10 cellular contexts compared by ENCODE assay signal in the genomic region with DNA sequence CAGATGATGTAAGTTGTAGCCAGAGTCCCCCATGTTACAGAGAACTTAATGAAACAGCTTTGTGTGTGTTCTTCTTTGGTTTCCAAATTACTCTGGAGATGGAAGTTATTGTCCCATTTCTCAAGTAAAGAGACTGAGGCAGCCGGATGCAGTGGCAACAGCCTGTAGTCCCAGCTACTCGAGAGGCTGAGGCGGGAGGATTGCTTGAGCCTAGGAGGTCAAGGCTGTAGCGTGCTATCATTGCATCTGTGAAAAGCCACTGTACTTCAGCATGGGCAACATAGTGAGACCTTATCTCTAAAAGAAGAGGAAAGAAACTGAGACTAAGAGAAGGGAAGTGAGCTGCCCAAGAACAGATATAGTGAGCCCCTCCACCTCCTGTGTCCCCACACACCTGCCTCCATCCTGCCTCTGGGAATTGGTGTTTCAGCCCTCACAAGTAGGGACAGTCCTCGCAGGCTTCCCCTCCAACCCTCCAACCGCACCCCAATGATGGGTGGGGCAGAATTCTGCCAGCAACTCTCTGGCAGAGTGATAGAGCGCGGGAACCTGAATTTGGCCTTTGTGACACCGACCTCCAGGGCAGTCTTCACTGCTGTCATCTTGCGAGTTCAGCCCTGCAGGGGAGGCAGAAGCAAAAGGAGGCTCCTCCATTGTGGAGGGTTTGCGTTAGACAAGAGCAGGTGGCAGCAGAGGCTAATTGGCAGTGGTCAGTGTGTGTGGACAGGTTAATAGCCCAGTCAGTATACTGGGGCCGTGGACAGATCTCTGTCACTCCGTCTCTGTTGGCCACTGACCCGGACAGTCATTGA. TPM values are rescaled to one million over a fixed set of nuclear protein-coding genes. Genes with fewer than 3 reads are reported as not detected.
DNase-seq lines count a peak whose midpoint lies in the region; ATAC-seq, FAIRE-seq and TF ChIP-seq lines count a peak whose summit lies in the region.
"Had no signal": no experiment of that assay in that cellular context is flagged by ENCODE, and none has a peak within 500 bp of the region (broad histone marks: within the 10 kb centered on the region; RNA-seq: fewer than 3 reads in every experiment).

No MANE protein-coding gene starts in this region.

- TF ChIP-seq POLR2A in erythroblast (IDR thresholded peaks at IDR 0.05; ENCODE audit: low read length) (no peak), gastrocnemius medialis (IDR thresholded peaks at IDR 0.05) (no peak)

- H3K4me1 ChIP-seq in gastrocnemius medialis = peaks cover 42 to 47% of the 10 kb centered on the region in 2 donors

- peak overlapping the region; percentile 72 to 81 (median 74) for H3K27ac ChIP-seq in gastrocnemius medialis

- H3K36me3 ChIP-seq in gastrocnemius medialis = no peaks in the 10 kb centered on the region

- H3K4me3 ChIP-seq in gastrocnemius medialis = peak overlapping the region in 3 of 4 donors; percentile 57 to 65 (median 63)

- in situ Hi-C loops in gastrocnemius medialis (cut with MboI; ENCODE audit: low sequenced_read_pairs in 4 of 4) = no loop called here

- H3K27me3 ChIP-seq in gastrocnemius medialis = no peaks in the 10 kb centered on the region

- no peaks in the 10 kb centered on the region for H3K9me3 ChIP-seq in gastrocnemius medialis

- no peak for DNase-seq in GM18507 (ENCODE audit: extremely low spot score, insufficient read length, low read depth)
- DNase-seq in RPMI8226 = peak; percentile 24
- DNase-seq in erythroblast (lab: John Stamatoyannopoulos, UW) = peak; percentile 63 to 67
- no peak for DNase-seq in gastrocnemius medialis
- DNase-seq in left lobe of liver (ENCODE audit: low spot score) = no peak
- no peak for DNase-seq in glomerular visceral epithelial cell (ENCODE audit: extremely low spot score)
- DNase-seq in NCI-H2081 treated with DMSO at 0.1 percent for 48 hours (lab: John Stamatoyannopoulos, UW) = no peak
- DNase-seq: T1000 had no signal

- intact Hi-C loops in gastrocnemius medialis (cut with DNase I; ENCODE audit: low total_unique reads) = loop anchor here (5.0 kb wide), 1 partner anchor 87 kb away; no protein-coding TSS in a partner anchor

- FAIRE-seq in GM18507 (lab: Jason Lieb, UNC) = peak; percentile 83

- ATAC-seq in gastrocnemius medialis = no peak
- ATAC-seq in left lobe of liver = no peak
- no peak for ATAC-seq in GM21447 (IDR thresholded peaks at IDR 0.05; ENCODE audit: unreplicated experiment)

- no peak for TF ChIP-seq CTCF in gastrocnemius medialis (IDR thresholded peaks at IDR 0.05 in 4 of 5, conservative IDR thresholded peaks at IDR 0.05 in 1 of 5)

RNA-seq across cellular contexts. Expression of a gene that starts 1.6 kb away (rescaled TPM):
- total RNA-seq in gastrocnemius medialis (10 to 100 TPM; 10.3 to 28.7 (median 16.6) TPM), left lobe of liver (40.9 TPM)

RNA-seq across cellular contexts. Expression of a gene that starts 15.3 kb away (rescaled TPM):
- total RNA-seq in gastrocnemius medialis = 1,000 to 10,000 TPM in 3 of 4 donors, 100 to 1,000 TPM in 1; 561 to 1,888 (median 1,101) TPM
- total RNA-seq in left lobe of liver = 115 TPM

RNA-seq across cellular contexts. Expression of a gene that starts 20.6 kb away (rescaled TPM):
- 1 to 10 TPM in 3 of 4 donors, not detected in 1; 1.1 to 1.8 (median 1.6) TPM for total RNA-seq in gastrocnemius medialis
- total RNA-seq in left lobe of liver = 3.0 TPM
- total RNA-seq: myocyte had no signal

RNA-seq across cellular contexts. Expression of a gene that starts 26.0 kb away (rescaled TPM):
- 10 to 100 TPM; 10.0 to 21.7 (median 16.6) TPM for total RNA-seq in gastrocnemius medialis
- total RNA-seq in left lobe of liver = 9.9 TPM

RNA-seq across cellular contexts. Expression of a gene that starts 36.7 kb away (rescaled TPM):
- total RNA-seq in gastrocnemius medialis = 10 to 100 TPM; 21.7 to 38.2 (median 30.3) TPM
- 15.7 TPM for total RNA-seq in left lobe of liver

Comparison
In these comparisons a context has a peak if more than half of its experiments do, and no peak if none do; other contexts are left out.
1. DNase-seq: peak in RPMI8226 (single experiment) and erythroblast (2 of 2); none in GM18507 (single experiment), gastrocnemius medialis (0 of 2), left lobe of liver (single experiment), glomerular visceral epithelial cell (single experiment) and NCI-H2081 treated with DMSO at 0.1 percent for 48 hours (single experiment).